In genomic region chr20:41142914-41143313, GRCh38 we compare ENCODE assay signal across 10 cellular contexts. TPM values are rescaled to one million over a fixed set of nuclear protein-coding genes. Genes with fewer than 3 reads are reported as not detected.
DNase-seq lines count a peak whose midpoint lies in the region; ATAC-seq and TF ChIP-seq lines count a peak whose summit lies in the region.
"Had no signal": no experiment of that assay in that cellular context is flagged by ENCODE, and none has a peak within 500 bp of the region (broad histone marks: within the 10 kb centered on the region; RNA-seq: fewer than 3 reads in every experiment).

No MANE protein-coding gene starts in this region.

- H3K4me3 Mint-ChIP-seq in activated B cell treated with CpG ODN at 0.5 μM for 24 hours = no peak overlapping the region

- H3K9me3 Mint-ChIP-seq in activated B cell treated with CpG ODN at 0.5 μM for 24 hours = no peaks in the 10 kb centered on the region

- peak overlapping the region; percentile 56 for H3K27ac ChIP-seq in right cardiac atrium (ENCODE audit: low read length)
- H3K27ac ChIP-seq: suprapubic skin had no signal

- intact Hi-C loops in activated B cell treated with CpG ODN at 0.5 μM for 24 hours (cut with micrococcal nuclease) = no loop called here
- intact Hi-C loops in right cardiac atrium (cut with DNase I) = no loop called here
- intact Hi-C loops in lower leg skin (cut with DNase I; ENCODE audit: low total_unique reads) = no loop called here

- H3K4me1 Mint-ChIP-seq in activated B cell treated with CpG ODN at 0.5 μM for 24 hours = peaks cover 84% of the 10 kb centered on the region

- CTCF ChIA-PET in activated B cell treated with CpG ODN at 0.5 μM for 24 hours (lab: Charles Lee) = interaction anchor here (1.2 to 3.6 kb wide), 4 partner anchors 8 to 197 kb away, joined by 3 to 14 read pairs (median 5); no protein-coding TSS in a partner anchor

- H3K9me3 ChIP-seq in right cardiac atrium (ENCODE audit: control insufficient read depth, low read length) = no peaks in the 10 kb centered on the region
- H3K9me3 ChIP-seq: suprapubic skin had no signal

- H3K27me3 ChIP-seq in right cardiac atrium (ENCODE audit: control insufficient read depth, insufficient read depth) = no peaks in the 10 kb centered on the region
- H3K27me3 ChIP-seq: suprapubic skin had no signal

- no peak for TF ChIP-seq POLR2A in lower leg skin (IDR thresholded peaks at IDR 0.05)

- 42% methylated on average over 5 of the region's 5 CpGs for WGBS in right cardiac atrium
- 54 to 73% methylated on average over 5 of the region's 5 CpGs for WGBS in lower leg skin, 2 donors

- H3K4me3 ChIP-seq in right cardiac atrium (ENCODE audit: low read length) (no peak overlapping the region), lower leg skin (ENCODE audit: low read depth, poor library complexity, severe bottlenecking) (no peak overlapping the region)
- H3K4me3 ChIP-seq: suprapubic skin had no signal

- peak; percentile 46 for DNase-seq in stimulated activated CD4-positive, alpha-beta T cell treated with anti-CD3 and anti-CD28 coated beads, Interleukin-15, amount 100 ng/mL, for 24 hours
- DNase-seq in stimulated activated CD4-positive, alpha-beta T cell treated with anti-CD3 and anti-CD28 coated beads, Interleukin-2, amount 100 ng/mL, for 24 hours = no peak
- DNase-seq in activated B cell treated with CpG ODN at 0.5 μM for 24 hours = no peak
- DNase-seq in right cardiac atrium = peak in 1 of 3 donors; percentile 38
- DNase-seq in OCI-M2 (lab: John Stamatoyannopoulos, UW; ENCODE audit: unreplicated experiment) = no peak
- DNase-seq in NCI-H748 (lab: John Stamatoyannopoulos, UW; ENCODE audit: unreplicated experiment) = no peak
- DNase-seq in DMS 273 treated with DMSO at 0.1 percent for 48 hours (lab: John Stamatoyannopoulos, UW) = no peak
- no peak for DNase-seq in lower leg skin (ENCODE audit: low spot score in 2 of 2)

- H3K36me3 Mint-ChIP-seq in activated B cell treated with CpG ODN at 0.5 μM for 24 hours (ENCODE audit: low read depth) = no peaks in the 10 kb centered on the region

- POLR2A ChIA-PET in activated B cell treated with CpG ODN at 0.5 μM for 24 hours (lab: Charles Lee) = interaction anchor here (0.9 kb wide), 1 partner anchor 14 kb away, joined by 3 read pairs; no protein-coding TSS in a partner anchor

- no peaks in the 10 kb centered on the region for H3K27me3 Mint-ChIP-seq in activated B cell treated with CpG ODN at 0.5 μM for 24 hours

- ATAC-seq in activated B cell treated with CpG ODN at 0.5 μM for 24 hours (ENCODE audit: low read depth) = peak; percentile 25
- ATAC-seq in right cardiac atrium = no peak
- ATAC-seq: Panc1 had no signal

- TF ChIP-seq CTCF in activated B cell treated with CpG ODN at 0.5 μM for 24 hours (IDR thresholded peaks at IDR 0.05) (no peak), lower leg skin (IDR thresholded peaks at IDR 0.05) (no peak)

- peaks cover 60% of the 10 kb centered on the region for H3K4me1 ChIP-seq in right cardiac atrium (ENCODE audit: control insufficient read depth, insufficient read depth, low read length)

- peak overlapping the region; percentile 9 for H3K27ac Mint-ChIP-seq in activated B cell treated with CpG ODN at 0.5 μM for 24 hours

RNA-seq across cellular contexts. Expression of gene PLCG1, which starts 5.6 kb away (rescaled TPM):
- total RNA-seq in activated B cell treated with CpG ODN at 0.5 μM for 24 hours (61.1 and 61.8 TPM in 2 replicates), right cardiac atrium (10 to 100 TPM; 50.1 to 62.2 (median 58.3) TPM), lower leg skin (100 to 1,000 TPM in 1 of 4 donors, 10 to 100 TPM in 3; 59.0 to 138 (median 72.5) TPM)
- polyA plus RNA-seq in right cardiac atrium = 45.6 TPM
